In genomic region chr17:74180336-74180735, GRCh38 we compare ENCODE assay signal across 1 cellular context.
TF ChIP-seq lines count a peak whose summit lies in the region.

No MANE protein-coding gene starts in this region.

TF ChIP-seq in H1, 55 proteins besides CTCF, POLR2A, EP300 and RAD21 (continued from another document):
- TF ChIP-seq SP2 (IDR thresholded peaks at IDR 0.05; ENCODE audit: low read length) (no peak), SIN3A (conservative IDR thresholded peaks at IDR 0.05 in 1 of 2, IDR thresholded peaks at IDR 0.05 in 1 of 2; ENCODE audit: low read depth in 1 of 2, low read length in 2 of 2) (no peak), ATF3 (IDR thresholded peaks at IDR 0.05; ENCODE audit: insufficient read depth, low read depth, low read length) (no peak), TAF7 (optimal IDR thresholded peaks at IDR 0.05; ENCODE audit: borderline replicate concordance, low read depth, low read length) (no peak), TCF12 (IDR thresholded peaks at IDR 0.05; ENCODE audit: low read depth, low read length) (no peak), HDAC2 (IDR thresholded peaks at IDR 0.05; ENCODE audit: borderline replicate concordance in 1 of 2, low read depth in 2 of 2, low read length in 2 of 2) (no peak)
